In the genomic region with DNA sequence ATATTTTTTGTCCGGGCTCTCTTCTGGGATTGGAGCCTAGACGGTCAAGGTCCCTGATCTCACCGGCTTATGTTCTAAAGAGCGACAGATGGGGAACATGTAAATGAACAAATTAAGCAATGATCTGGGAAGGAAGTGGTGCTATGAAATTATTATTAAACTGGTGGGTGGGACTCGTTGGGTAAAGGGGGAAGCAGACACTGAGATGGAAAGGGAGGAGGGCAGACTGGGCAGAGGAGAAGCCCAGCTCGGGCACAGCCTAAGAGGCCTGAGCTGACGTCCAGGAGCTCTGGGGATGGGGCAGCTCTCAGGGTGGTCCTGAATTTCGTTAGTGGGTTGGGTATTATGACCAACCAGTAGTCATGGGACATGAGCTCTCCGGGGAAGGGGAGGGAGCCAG, we compare ENCODE assay signal across 13 cellular contexts.
"Had no signal": no experiment of that assay in that cellular context is flagged by ENCODE, and none has a peak within 500 bp of the region (broad histone marks: within the 10 kb centered on the region; RNA-seq: fewer than 3 reads in every experiment).

No MANE protein-coding gene starts in this region.

- H3K36me3 Mint-ChIP-seq: immature natural killer cell had no signal

- H3K27me3 Mint-ChIP-seq: activated T-helper 17 cell treated with anti-CD3 and anti-CD28 coated beads, Interleukin-2, amount 50 U/mL, for 72 hours had no signal

- H3K36me3 ChIP-seq: heart left ventricle, thoracic aorta had no signal

- H3K9me3 Mint-ChIP-seq: activated T-helper 17 cell treated with anti-CD3 and anti-CD28 coated beads, Interleukin-2, amount 50 U/mL, for 72 hours; immature natural killer cell had no signal

- H3K4me3 Mint-ChIP-seq: activated T-helper 17 cell treated with anti-CD3 and anti-CD28 coated beads, Interleukin-2, amount 50 U/mL, for 72 hours had no signal

- H3K4me1 ChIP-seq: parathyroid adenoma had no signal

- ATAC-seq: activated CD4-positive, CD25-positive, alpha-beta regulatory T cell treated with anti-CD3 and anti-CD28 coated beads, Interleukin-2, amount 50 U/mL, for 24 hours; activated T-helper 17 cell treated with anti-CD3 and anti-CD28 coated beads, Interleukin-2, amount 50 U/mL, for 72 hours; heart left ventricle had no signal

- H3K9me3 ChIP-seq: heart left ventricle, thoracic aorta had no signal

- H3K27me3 ChIP-seq: heart left ventricle had no signal

- DNase-seq: activated CD4-positive, alpha-beta T cell treated with anti-CD3 and anti-CD28 coated beads, Interleukin-2, amount 50 U/mL, for 1 hour; activated naive CD4-positive, alpha-beta T cell treated with Interleukin-2 at 50 U/mL for 16 hours; anterior cingulate cortex; cerebellar nuclear complex; effector memory CD4-positive, alpha-beta T cell; foreskin melanocyte; heart left ventricle; immature natural killer cell; stimulated activated CD4-positive, alpha-beta T cell treated with anti-CD3 and anti-CD28 coated beads, Interleukin-1b, Interleukin-23, amount 100 ng/mL, for 48 hours had no signal

- H3K27ac Mint-ChIP-seq: activated T-helper 17 cell treated with anti-CD3 and anti-CD28 coated beads, Interleukin-2, amount 50 U/mL, for 72 hours had no signal

- H3K4me3 ChIP-seq: heart left ventricle, thoracic aorta had no signal

- H3K27ac ChIP-seq: heart left ventricle, parathyroid adenoma, thoracic aorta had no signal
